8 cellular contexts compared by ENCODE assay signal in the genomic region with DNA sequence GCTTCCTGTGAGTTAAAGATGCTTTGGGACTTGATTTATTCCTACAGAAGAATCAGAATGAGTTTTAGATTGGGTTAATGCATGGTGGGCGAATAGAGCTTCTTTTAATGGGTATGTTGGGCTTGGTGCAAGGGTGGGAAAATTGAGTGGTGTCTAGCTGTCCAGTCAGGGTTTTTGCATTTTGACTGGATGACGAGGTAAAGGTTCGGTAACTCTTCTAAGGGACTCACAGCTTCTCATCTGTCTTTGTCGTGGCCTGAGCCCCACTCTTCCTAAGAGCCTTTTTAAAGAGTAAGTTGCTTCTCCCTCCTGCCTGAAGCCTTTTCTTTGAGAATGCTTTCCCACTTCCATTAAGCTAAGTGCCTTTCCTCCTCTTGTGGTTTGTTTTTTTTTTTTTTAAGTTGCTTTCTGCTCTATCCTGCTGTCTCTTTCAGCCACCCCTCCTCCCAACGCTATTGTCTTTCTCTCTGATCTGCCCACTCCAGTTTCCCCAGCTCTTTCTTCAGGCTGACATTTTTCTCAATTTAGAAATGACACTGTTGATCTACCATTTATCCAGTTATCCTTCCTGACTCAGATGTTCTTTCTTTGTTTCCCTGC. TPM values are rescaled to one million over a fixed set of nuclear protein-coding genes. Genes with fewer than 3 reads are reported as not detected.
A peak's percentile ranks its signal among the peaks of the same experiment; 100 is the strongest.
DNase-seq lines count a peak whose midpoint lies in the region; ATAC-seq and TF ChIP-seq lines count a peak whose summit lies in the region.

No MANE protein-coding gene starts in this region.

- H3K18ac ChIP-seq in IMR-90 (ENCODE audit: low read depth, low read length): no peak overlapping the region

- no peak overlapping the region for H2AFZ ChIP-seq in IMR-90 (replicated peaks; ENCODE audit: low read length, poor library complexity)

- BruUV-seq in IMR-90 (replicated peaks; lab: Mats Ljungman, UMichigan): no TSS peak

- H3K9ac ChIP-seq in IMR-90 (ENCODE audit: low read depth, low read length): peak overlapping the region; percentile 98

- no peak overlapping the region for H2BK120ac ChIP-seq in IMR-90 (ENCODE audit: low read depth, low read length)

- no peak for TF ChIP-seq RAD21 in IMR-90 (IDR thresholded peaks at IDR 0.05; ENCODE audit: low read length)

- peaks cover 10% of the 10 kb centered on the region for H3K9me1 ChIP-seq in IMR-90 (ENCODE audit: insufficient read depth, low read length)

- peak overlapping the region; percentile 6; the same call in 1 of the 2 replicates for H2AK5ac ChIP-seq in IMR-90 (ENCODE audit: low read depth, low read length)

- peak overlapping the region; percentile 59; the same call in 1 of the 2 replicates for H3K4ac ChIP-seq in IMR-90 (ENCODE audit: low read depth, low read length)

- in situ Hi-C loops in IMR-90 (cut with MboI; ENCODE audit: low sequenced_read_pairs): no loop called here

- peaks cover 43% of the 10 kb centered on the region for H4K20me1 ChIP-seq in IMR-90 (ENCODE audit: insufficient read depth, low read length)

- intact Hi-C loops in IMR-90 (cut with micrococcal nuclease) (no loop called here), body of pancreas (cut with DNase I) (no loop called here)

- H4K91ac ChIP-seq in IMR-90 (ENCODE audit: insufficient read depth, low read depth, low read length): no peak overlapping the region

- H4K8ac ChIP-seq in IMR-90 (ENCODE audit: low read depth in 2 of 2, low read length in 2 of 2): no peak overlapping the region

- no peaks in the 10 kb centered on the region for H3K9me3 ChIP-seq in IMR-90 (ENCODE audit: control insufficient read depth, insufficient read depth, low read length)
- no peaks in the 10 kb centered on the region for H3K9me3 ChIP-seq in body of pancreas
- no peaks in the 10 kb centered on the region for H3K9me3 ChIP-seq in mononuclear cell (ENCODE audit: low read depth, low read length)

- peak overlapping the region; percentile 69 for H3K14ac ChIP-seq in IMR-90 (replicated peaks; ENCODE audit: low read depth, low read length)

- H2AK9ac ChIP-seq in IMR-90 (replicated peaks; ENCODE audit: low read depth, low read length, poor library complexity): peak overlapping the region; percentile 94

- DNase-seq in IMR-90 (no peak), body of pancreas (no peak), NCI-H526 (lab: John Stamatoyannopoulos, UW) (no peak), NCI-H748 treated with DMSO at 0.1 percent for 48 hours (lab: John Stamatoyannopoulos, UW) (no peak), globus pallidus (ENCODE audit: low spot score) (no peak)

- no peak overlapping the region for H2BK15ac ChIP-seq in IMR-90 (ENCODE audit: low read depth, low read length)

- ATAC-seq in IMR-90 (ENCODE audit: low read depth) (no peak), body of pancreas (no peak), HG03342 (IDR thresholded peaks at IDR 0.05; ENCODE audit: unreplicated experiment) (no peak)

- H3K27ac ChIP-seq in 22Rv1 (peak overlapping the region; percentile 76), IMR-90 (ENCODE audit: insufficient read depth, low read length) (peak overlapping the region; percentile 24), body of pancreas (peak overlapping the region in 2 of 4 donors; percentile 64 to 81)

- CTCF ChIA-PET in IMR-90 (lab: Yijun Ruan, JAX): interaction anchor here (0.9 kb wide), 2 partner anchors 16 to 20 kb away, joined by 3 read pairs; no protein-coding TSS in a partner anchor

- peaks cover 11 to 38% of the 10 kb centered on the region in 2 experiments for H3K79me1 ChIP-seq in IMR-90 (ENCODE audit: low read depth in 1 of 2, low read length in 2 of 2)

- H2BK20ac ChIP-seq in IMR-90 (ENCODE audit: low read depth, low read length): no peak overlapping the region

- H3K4me3 ChIP-seq in IMR-90 (ENCODE audit: insufficient read depth, low read depth, low read length) (peak overlapping the region; percentile 82), body of pancreas (peak overlapping the region; percentile 50 to 74), mononuclear cell (ENCODE audit: low read length) (peak overlapping the region; percentile 97)

- dilution Hi-C loops in IMR-90 (cut with HindIII; ENCODE audit: low sequenced_read_pairs, unreplicated experiment): no loop called here

- H3K23ac ChIP-seq in IMR-90 (ENCODE audit: low read depth, low read length): peak overlapping the region; percentile 82

- peaks cover 9% of the 10 kb centered on the region for H3K36me3 ChIP-seq in IMR-90 (ENCODE audit: control insufficient read depth, insufficient read depth, low read length)
- H3K36me3 ChIP-seq in body of pancreas (replicated peaks in 1 of 2; ENCODE audit: insufficient read depth in 1 of 2, low read depth in 2 of 2): no peaks in the 10 kb centered on the region

- H4K5ac ChIP-seq in IMR-90 (ENCODE audit: low read depth, low read length): no peak overlapping the region

- POLR2A ChIA-PET in IMR-90 (lab: Charles Lee; ENCODE audit: unreplicated experiment): interaction anchor here (0.6 to 0.9 kb wide), 3 partner anchors 19 to 164 kb away, joined by 3 to 4 read pairs (median 4); a partner anchor contains a TSS

- no peak for TF ChIP-seq POLR2A in IMR-90 (IDR thresholded peaks at IDR 0.05; ENCODE audit: low read depth, low read length)
- TF ChIP-seq POLR2A in body of pancreas (IDR thresholded peaks at IDR 0.05): no peak

- H3K4me1 ChIP-seq in IMR-90 (ENCODE audit: control insufficient read depth, insufficient read depth, low read length) (peaks cover 2% of the 10 kb centered on the region; the same call in 1 of the 2 replicates), body of pancreas (peaks cover 17% of the 10 kb centered on the region), mononuclear cell (ENCODE audit: insufficient read depth, low read length) (peaks cover 30% of the 10 kb centered on the region)

- H3K4me2 ChIP-seq in IMR-90 (ENCODE audit: low read depth, low read length): peak overlapping the region; percentile 100

- no CpG with 5 or more reads among the region's 5 CpGs for WGBS in IMR-90 (ENCODE audit: extremely low coverage in 2 of 2, insufficient read length in 1 of 2), 2 experiments
- 21 to 22% methylated on average over 5 of the region's 5 CpGs for WGBS in body of pancreas, 2 donors

- TF ChIP-seq CTCF in 22Rv1 (IDR thresholded peaks at IDR 0.05) (no peak), IMR-90 (conservative IDR thresholded peaks at IDR 0.05; ENCODE audit: low read depth, low read length) (no peak), body of pancreas (IDR thresholded peaks at IDR 0.05) (no peak)

- peak overlapping the region; percentile 87 for H2BK5ac ChIP-seq in IMR-90 (ENCODE audit: low read depth, low read length, poor library complexity, severe bottlenecking)

- H3K27me3 ChIP-seq in IMR-90 (ENCODE audit: control insufficient read depth, insufficient read depth, low read length) (no peaks in the 10 kb centered on the region), body of pancreas (no peaks in the 10 kb centered on the region), mononuclear cell (ENCODE audit: insufficient read depth, low read length) (no peaks in the 10 kb centered on the region)

- peak overlapping the region; percentile 19; the same call in 1 of the 2 replicates for H3K56ac ChIP-seq in IMR-90 (ENCODE audit: extremely low read depth, insufficient read depth, low read length)

TF ChIP-seq in IMR-90, 13 proteins besides CTCF, POLR2A, EP300 and RAD21:
- TF ChIP-seq FOS (IDR thresholded peaks at IDR 0.05; ENCODE audit: low read depth, low read length) (no peak), MAZ (IDR thresholded peaks at IDR 0.05; ENCODE audit: borderline replicate concordance, low read depth, low read length) (no peak)

RNA-seq across cellular contexts. Expression of a gene that starts 1.1 kb away (rescaled TPM):
- total RNA-seq in IMR-90 (2012; rRNA removed) (37.2 and 42.8 TPM in 2 replicates), body of pancreas (10 to 100 TPM; 18.1 to 30.1 TPM), mononuclear cell (39.6 TPM)
- 54.3 and 62.5 TPM in 2 replicates for polyA plus RNA-seq in IMR-90 (2012; rRNA removed)
- polyA plus RNA-seq in IMR-90 (2012; cell fraction: cytosol; rRNA removed): 41.8 and 53.8 TPM in 2 replicates
- polyA plus RNA-seq in IMR-90 (2012; cell fraction: nucleus; rRNA removed; ENCODE audit: low replicate concordance): 72.6 and 78.3 TPM in 2 replicates

RNA-seq across cellular contexts. Expression of a gene that starts 19.8 kb away (rescaled TPM):
- total RNA-seq in IMR-90 (2012; rRNA removed) (0.28 TPM in 1 of 2 replicates, not detected in the other), body of pancreas (not detected), mononuclear cell (0.42 TPM)
- 0.12 TPM in 1 of 2 replicates, not detected in the other for polyA plus RNA-seq in IMR-90 (2012; rRNA removed)
- 0.06 and 0.11 TPM in 2 replicates for polyA plus RNA-seq in IMR-90 (2012; cell fraction: cytosol; rRNA removed)
- 0.46 and 0.78 TPM in 2 replicates for polyA plus RNA-seq in IMR-90 (2012; cell fraction: nucleus; rRNA removed; ENCODE audit: low replicate concordance)

RNA-seq across cellular contexts. Expression of a gene that starts 20.1 kb away (rescaled TPM):
- total RNA-seq in IMR-90 (2012; rRNA removed) (5.2 and 5.3 TPM in 2 replicates), body of pancreas (10 to 100 TPM in 1 of 2 donors, 1 to 10 TPM in 1; 8.3 to 16.8 TPM), mononuclear cell (not detected)
- polyA plus RNA-seq in IMR-90 (2012; rRNA removed): 27.5 and 31.3 TPM in 2 replicates
- polyA plus RNA-seq in IMR-90 (2012; cell fraction: cytosol; rRNA removed): 21.0 and 67.9 TPM in 2 replicates
- 50.4 and 79.5 TPM in 2 replicates for polyA plus RNA-seq in IMR-90 (2012; cell fraction: nucleus; rRNA removed; ENCODE audit: low replicate concordance)

RNA-seq across cellular contexts. Expression of a gene that starts 47.6 kb away (rescaled TPM):
- total RNA-seq in IMR-90 (2012; rRNA removed) (0.56 and 0.72 TPM in 2 replicates), body of pancreas (10 to 100 TPM; 52.4 to 67.2 TPM), mononuclear cell (12.6 TPM)
- 1.2 and 1.3 TPM in 2 replicates for polyA plus RNA-seq in IMR-90 (2012; rRNA removed)
- 0.69 and 1.5 TPM in 2 replicates for polyA plus RNA-seq in IMR-90 (2012; cell fraction: cytosol; rRNA removed)
- 5.8 and 7.2 TPM in 2 replicates for polyA plus RNA-seq in IMR-90 (2012; cell fraction: nucleus; rRNA removed; ENCODE audit: low replicate concordance)

RNA-seq across cellular contexts. Expression of a gene that starts 51.6 kb away (rescaled TPM):
- 10.8 and 11.3 TPM in 2 replicates for total RNA-seq in IMR-90 (2012; rRNA removed)
- 19.8 and 22.5 TPM in 2 replicates for polyA plus RNA-seq in IMR-90 (2012; rRNA removed)
- 30.0 and 36.2 TPM in 2 replicates for polyA plus RNA-seq in IMR-90 (2012; cell fraction: cytosol; rRNA removed)
- polyA plus RNA-seq in IMR-90 (2012; cell fraction: nucleus; rRNA removed; ENCODE audit: low replicate concordance): 33.2 and 66.1 TPM in 2 replicates
- 10 to 100 TPM; 20.0 to 46.8 TPM for total RNA-seq in body of pancreas
- 23.1 TPM for total RNA-seq in mononuclear cell
